ENCODE assay signal across 12 cellular contexts in the genomic region with DNA sequence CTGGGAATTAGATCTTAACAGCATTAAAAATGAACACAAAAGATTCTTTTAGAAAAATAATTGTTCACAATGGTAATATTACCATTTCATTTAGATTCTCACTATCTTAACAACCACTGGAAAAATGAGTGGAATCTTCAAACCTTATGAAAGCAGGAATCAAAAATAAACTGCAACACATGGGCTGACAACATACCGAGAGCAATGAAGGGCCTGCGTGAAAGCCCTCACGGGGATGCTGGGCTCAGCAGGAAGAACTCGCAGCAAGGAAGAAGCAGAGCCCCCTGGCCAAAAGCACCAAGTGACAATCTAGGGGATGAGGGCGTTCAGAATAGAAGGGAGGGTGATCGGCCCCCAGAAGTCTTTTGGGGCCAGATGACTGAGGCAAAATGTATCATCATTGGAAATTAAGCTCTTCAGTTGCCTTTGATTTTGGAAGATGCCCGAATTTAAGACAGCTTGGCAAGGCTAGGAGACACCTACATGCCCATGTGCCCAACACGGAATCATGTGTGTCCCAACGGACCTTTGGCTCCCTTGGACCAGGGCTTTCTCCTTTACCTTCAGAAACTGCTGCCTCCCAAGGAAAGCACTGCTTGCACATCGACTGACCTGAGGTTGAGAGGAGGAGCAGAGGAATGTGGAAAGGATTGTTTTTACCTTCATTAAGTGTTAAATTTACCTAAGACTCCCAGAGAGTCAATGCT.
A peak's percentile ranks its signal among the peaks of the same experiment; 100 is the strongest.
DNase-seq lines count a peak whose midpoint lies in the region; ATAC-seq and TF ChIP-seq lines count a peak whose summit lies in the region.
"Had no signal": no experiment of that assay in that cellular context is flagged by ENCODE, and none has a peak within 500 bp of the region (broad histone marks: within the 10 kb centered on the region; RNA-seq: fewer than 3 reads in every experiment).

No MANE protein-coding gene starts in this region.

- H3K79me2 ChIP-seq in PC-9 (ENCODE audit: low read depth): no peaks in the 10 kb centered on the region

- H3K9ac ChIP-seq in skeletal muscle satellite cell (ENCODE audit: low read depth, low read length): no peak overlapping the region

- intact Hi-C loops in PC-9 (cut with micrococcal nuclease; ENCODE audit: unreplicated experiment): no loop called here
- intact Hi-C loops in mucosa of descending colon (cut with DNase I, micrococcal nuclease): no loop called here

- CTCF ChIA-PET in PC-9 (lab: Charles Lee): no interaction called here

- H3K4me1 ChIP-seq in skeletal muscle satellite cell (ENCODE audit: control insufficient read depth, insufficient read depth, low read length) (peaks cover 36% of the 10 kb centered on the region), PC-9 (replicated peaks; ENCODE audit: insufficient read depth) (no peaks in the 10 kb centered on the region; the same call in 1 of the 2 replicates), mucosa of descending colon (ENCODE audit: low read depth) (no peaks in the 10 kb centered on the region)

- H3K4me3 ChIP-seq in fibroblast of the aortic adventitia (ENCODE audit: low read depth, low read length): no peak overlapping the region
- no peak overlapping the region for H3K4me3 ChIP-seq in skeletal muscle satellite cell (ENCODE audit: low read length)
- no peak overlapping the region for H3K4me3 ChIP-seq in PC-9
- no peak overlapping the region for H3K4me3 ChIP-seq in mucosa of descending colon
- H3K4me3 ChIP-seq: cardiac muscle cell had no signal

- no peaks in the 10 kb centered on the region for H3K9me3 Mint-ChIP-seq in activated T-helper 17 cell treated with anti-CD3 and anti-CD28 coated beads, Interleukin-2, amount 50 U/mL, for 72 hours
- H3K9me3 Mint-ChIP-seq: T-cell had no signal

- no peaks in the 10 kb centered on the region for H3K9me3 ChIP-seq in T-helper 17 cell (ENCODE audit: control insufficient read depth, low read length, poor library complexity, severe bottlenecking)
- H3K9me3 ChIP-seq in skeletal muscle satellite cell (replicated peaks; ENCODE audit: low read length): no peaks in the 10 kb centered on the region
- H3K9me3 ChIP-seq in PC-9 (ENCODE audit: insufficient read depth, low read depth): no peaks in the 10 kb centered on the region
- no peaks in the 10 kb centered on the region for H3K9me3 ChIP-seq in mucosa of descending colon

- H3K4me1 Mint-ChIP-seq in T-helper 17 cell: peaks cover 21% of the 10 kb centered on the region
- peaks cover 5% of the 10 kb centered on the region for H3K4me1 Mint-ChIP-seq in activated T-helper 17 cell treated with anti-CD3 and anti-CD28 coated beads, Interleukin-2, amount 50 U/mL, for 72 hours

- H4K20me1 ChIP-seq in PC-9 (ENCODE audit: insufficient read depth): no peaks in the 10 kb centered on the region

- POLR2A ChIA-PET in PC-9 (lab: Charles Lee; ENCODE audit: unreplicated experiment): no interaction called here

- H3K4me3 Mint-ChIP-seq in T-helper 17 cell: no peak overlapping the region
- H3K4me3 Mint-ChIP-seq in activated T-helper 17 cell treated with anti-CD3 and anti-CD28 coated beads, Interleukin-2, amount 50 U/mL, for 72 hours: no peak overlapping the region
- H3K4me3 Mint-ChIP-seq: activated CD8-positive, alpha-beta memory T cell treated with anti-CD3 and anti-CD28 coated beads, Interleukin-2, amount 10 ng/mL, durations not matched to agents 7 days and 5 days; T-cell had no signal

- ATAC-seq in T-helper 17 cell (no peak), mucosa of descending colon (no peak)
- ATAC-seq in activated T-helper 17 cell treated with anti-CD3 and anti-CD28 coated beads, Interleukin-2, amount 50 U/mL, for 72 hours (replicated peaks): no peak
- ATAC-seq: activated CD8-positive, alpha-beta memory T cell treated with anti-CD3 and anti-CD28 coated beads, Interleukin-2, amount 10 ng/mL, durations not matched to agents 7 days and 5 days; T-cell had no signal

- H3K27ac Mint-ChIP-seq in T-helper 17 cell: peak overlapping the region; percentile 37
- no peak overlapping the region for H3K27ac Mint-ChIP-seq in activated T-helper 17 cell treated with anti-CD3 and anti-CD28 coated beads, Interleukin-2, amount 50 U/mL, for 72 hours
- H3K27ac Mint-ChIP-seq: activated CD8-positive, alpha-beta memory T cell treated with anti-CD3 and anti-CD28 coated beads, Interleukin-2, amount 10 ng/mL, durations not matched to agents 7 days and 5 days; T-cell had no signal

- H3K27me3 Mint-ChIP-seq in T-helper 17 cell: no peaks in the 10 kb centered on the region
- no peaks in the 10 kb centered on the region for H3K27me3 Mint-ChIP-seq in activated T-helper 17 cell treated with anti-CD3 and anti-CD28 coated beads, Interleukin-2, amount 50 U/mL, for 72 hours
- H3K27me3 Mint-ChIP-seq: activated CD8-positive, alpha-beta memory T cell treated with anti-CD3 and anti-CD28 coated beads, Interleukin-2, amount 10 ng/mL, durations not matched to agents 7 days and 5 days; T-cell had no signal

- BruUV-seq in PC-9 (replicated peaks; lab: Mats Ljungman, UMichigan): no TSS peak

- H3K27ac ChIP-seq in C4-2B: peak overlapping the region; percentile 94
- H3K27ac ChIP-seq in PC-9: no peak overlapping the region
- H3K27ac ChIP-seq: cardiac muscle cell had no signal

- no peaks in the 10 kb centered on the region for H3F3A ChIP-seq in PC-9 (ENCODE audit: insufficient read depth, low read depth)

- H2AFZ ChIP-seq in PC-9: no peak overlapping the region

- H3K9me2 ChIP-seq in PC-9 (ENCODE audit: insufficient read depth): no peaks in the 10 kb centered on the region

- DNase-seq in T-helper 17 cell (no peak), fibroblast of the aortic adventitia (ENCODE audit: low read depth) (peak; percentile 63), PC-9 (no peak), mesenteric fat pad (ENCODE audit: low spot score) (no peak), mucosa of descending colon (no peak)
- DNase-seq: activated CD4-positive, CD25-positive, alpha-beta regulatory T cell; activated CD8-positive, alpha-beta memory T cell treated with anti-CD3 and anti-CD28 coated beads, Interleukin-2, amount 10 ng/mL, durations not matched to agents 7 days and 5 days; T-cell had no signal

- TF ChIP-seq CTCF in C4-2B (conservative IDR thresholded peaks at IDR 0.05) (no peak), fibroblast of the aortic adventitia (IDR thresholded peaks at IDR 0.05; ENCODE audit: insufficient read depth, low read length) (no peak), PC-9 (conservative IDR thresholded peaks at IDR 0.05) (no peak), mucosa of descending colon (IDR thresholded peaks at IDR 0.05) (no peak)

- H3K36me3 Mint-ChIP-seq in T-helper 17 cell (ENCODE audit: low read depth): peaks cover 8% of the 10 kb centered on the region
- H3K36me3 Mint-ChIP-seq in activated T-helper 17 cell treated with anti-CD3 and anti-CD28 coated beads, Interleukin-2, amount 50 U/mL, for 72 hours (ENCODE audit: low read depth): peaks cover 14% of the 10 kb centered on the region

- H3K4me2 ChIP-seq in skeletal muscle satellite cell (ENCODE audit: low read length): peak overlapping the region; percentile 30
- no peak overlapping the region for H3K4me2 ChIP-seq in PC-9

- H3K27me3 ChIP-seq in skeletal muscle satellite cell (ENCODE audit: control insufficient read depth, insufficient read depth, low read length) (no peaks in the 10 kb centered on the region), PC-9 (ENCODE audit: insufficient read depth, low read depth) (no peaks in the 10 kb centered on the region)
- H3K27me3 ChIP-seq: cardiac muscle cell had no signal

- H3K36me3 ChIP-seq in skeletal muscle satellite cell (ENCODE audit: insufficient read depth, low read length) (no peaks in the 10 kb centered on the region), PC-9 (ENCODE audit: low read depth) (no peaks in the 10 kb centered on the region), mucosa of descending colon (ENCODE audit: low read depth) (no peaks in the 10 kb centered on the region)
- H3K36me3 ChIP-seq: cardiac muscle cell had no signal
